In the genomic region with DNA sequence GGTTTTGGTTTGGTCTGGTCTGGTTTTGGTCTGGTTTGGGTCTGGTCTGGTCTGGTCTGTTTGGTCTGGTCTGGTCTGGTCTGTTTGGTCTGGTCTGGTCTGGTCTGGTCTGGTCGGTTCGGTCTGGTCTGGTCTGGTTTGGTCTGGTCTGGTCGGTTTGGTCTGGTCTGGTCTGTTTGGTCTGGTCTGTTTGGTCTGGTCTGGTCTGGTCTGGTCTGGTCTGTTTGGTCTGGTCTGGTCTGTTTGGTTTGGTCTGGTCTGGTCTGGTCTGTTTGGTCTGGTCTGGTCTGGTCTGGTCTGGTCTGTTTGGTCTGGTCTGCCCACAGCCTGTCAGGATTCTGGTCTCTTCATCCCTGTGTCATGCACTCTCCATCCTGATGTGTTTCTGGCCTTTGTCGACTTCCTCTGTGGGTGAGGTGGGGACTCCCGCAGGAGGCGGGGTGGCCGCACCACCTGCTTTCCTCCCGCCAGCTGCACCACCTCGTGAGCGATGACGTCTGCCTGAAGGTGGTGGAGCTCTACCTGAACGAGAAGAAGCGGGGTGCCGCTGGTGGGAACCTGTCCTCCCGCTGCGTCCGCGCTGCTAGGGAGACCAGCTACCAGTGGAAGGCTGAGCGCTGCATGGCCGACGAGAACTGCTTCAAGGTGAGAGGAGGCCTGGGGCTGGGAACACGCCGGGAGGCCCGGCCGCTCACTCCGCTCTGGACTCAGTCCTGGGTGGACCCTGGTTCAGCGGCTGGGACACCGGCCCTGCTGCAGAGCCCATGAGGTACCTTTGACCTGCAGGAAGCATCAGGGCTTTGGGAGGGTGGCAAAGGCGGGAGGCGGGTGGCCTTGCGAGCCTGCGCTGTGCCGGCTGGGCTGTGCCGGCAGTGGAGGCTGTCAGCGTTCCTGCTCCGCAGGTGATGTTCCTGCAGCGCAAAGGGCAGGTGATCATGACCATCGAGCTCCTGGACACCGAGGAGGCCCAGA, we compare ENCODE assay signal across 18 cellular contexts. TPM values are rescaled to one million over a fixed set of nuclear protein-coding genes. Genes with fewer than 3 reads are reported as not detected.
DNase-seq lines count a peak whose midpoint lies in the region; ATAC-seq and TF ChIP-seq lines count a peak whose summit lies in the region.
"Had no signal": no experiment of that assay in that cellular context is flagged by ENCODE, and none has a peak within 500 bp of the region (broad histone marks: within the 10 kb centered on the region; RNA-seq: fewer than 3 reads in every experiment).

No MANE protein-coding gene starts in this region.

- H3K27me3 Mint-ChIP-seq in activated naive CD4-positive, alpha-beta T cell treated with anti-CD3 and anti-CD28 coated beads, Interleukin-2, amount 10 ng/mL, durations not matched to agents 7 days and 5 days: no peaks in the 10 kb centered on the region
- no peaks in the 10 kb centered on the region for H3K27me3 Mint-ChIP-seq in activated naive CD4-positive, alpha-beta T cell treated with anti-CD3 and anti-CD28 coated beads for 36 hours (ENCODE audit: low read depth)
- H3K27me3 Mint-ChIP-seq in central memory CD8-positive, alpha-beta T cell: no peaks in the 10 kb centered on the region
- H3K27me3 Mint-ChIP-seq in osteocyte (ENCODE audit: unreplicated experiment): no peaks in the 10 kb centered on the region
- H3K27me3 Mint-ChIP-seq: CD8-positive, alpha-beta memory T cell had no signal

- H3K4me3 ChIP-seq in LNCaP clone FGC (ENCODE audit: low read depth, low read length) (no peak overlapping the region), tibial artery (no peak overlapping the region)

- CTCF ChIA-PET in activated naive CD4-positive, alpha-beta T cell treated with anti-CD3 and anti-CD28 coated beads, Interleukin-2, amount 10 ng/mL, durations not matched to agents 7 days and 5 days (lab: Charles Lee): no interaction called here
- CTCF ChIA-PET in activated naive CD4-positive, alpha-beta T cell treated with anti-CD3 and anti-CD28 coated beads for 36 hours (lab: Charles Lee): no interaction called here

- intact Hi-C loops in activated naive CD4-positive, alpha-beta T cell treated with anti-CD3 and anti-CD28 coated beads for 36 hours (cut with micrococcal nuclease): no loop called here
- intact Hi-C loops in tibial artery (cut with DNase I; ENCODE audit: low total_unique reads): no loop called here

- peaks cover 58% of the 10 kb centered on the region for H3K36me3 Mint-ChIP-seq in activated naive CD4-positive, alpha-beta T cell treated with anti-CD3 and anti-CD28 coated beads, Interleukin-2, amount 10 ng/mL, durations not matched to agents 7 days and 5 days
- peaks cover 46% of the 10 kb centered on the region for H3K36me3 Mint-ChIP-seq in activated naive CD4-positive, alpha-beta T cell treated with anti-CD3 and anti-CD28 coated beads for 36 hours (ENCODE audit: low read depth)
- H3K36me3 Mint-ChIP-seq in central memory CD8-positive, alpha-beta T cell (ENCODE audit: insufficient read depth): peaks cover 18% of the 10 kb centered on the region
- H3K36me3 Mint-ChIP-seq in osteocyte (ENCODE audit: unreplicated experiment): peaks cover 50% of the 10 kb centered on the region

- peaks cover 22% of the 10 kb centered on the region for H3K4me1 Mint-ChIP-seq in activated naive CD4-positive, alpha-beta T cell treated with anti-CD3 and anti-CD28 coated beads, Interleukin-2, amount 10 ng/mL, durations not matched to agents 7 days and 5 days
- H3K4me1 Mint-ChIP-seq in activated naive CD4-positive, alpha-beta T cell treated with anti-CD3 and anti-CD28 coated beads for 36 hours (ENCODE audit: low read depth): peaks cover 13% of the 10 kb centered on the region
- H3K4me1 Mint-ChIP-seq in central memory CD8-positive, alpha-beta T cell: peaks cover 22% of the 10 kb centered on the region
- peaks cover 6% of the 10 kb centered on the region for H3K4me1 Mint-ChIP-seq in osteocyte (ENCODE audit: unreplicated experiment)

- no peaks in the 10 kb centered on the region for H3K9me3 ChIP-seq in tibial artery

- no peak overlapping the region for H3K27ac ChIP-seq in tibial artery
- H3K27ac ChIP-seq: HL-60 had no signal

- H3K4me3 Mint-ChIP-seq in activated naive CD4-positive, alpha-beta T cell treated with anti-CD3 and anti-CD28 coated beads, Interleukin-2, amount 10 ng/mL, durations not matched to agents 7 days and 5 days: no peak overlapping the region
- no peak overlapping the region for H3K4me3 Mint-ChIP-seq in activated naive CD4-positive, alpha-beta T cell treated with anti-CD3 and anti-CD28 coated beads for 36 hours
- no peak overlapping the region for H3K4me3 Mint-ChIP-seq in central memory CD8-positive, alpha-beta T cell
- H3K4me3 Mint-ChIP-seq in osteocyte (ENCODE audit: unreplicated experiment): no peak overlapping the region

- peaks cover 10% of the 10 kb centered on the region for H3K9me3 Mint-ChIP-seq in activated naive CD4-positive, alpha-beta T cell treated with anti-CD3 and anti-CD28 coated beads, Interleukin-2, amount 10 ng/mL, durations not matched to agents 7 days and 5 days
- H3K9me3 Mint-ChIP-seq in activated naive CD4-positive, alpha-beta T cell treated with anti-CD3 and anti-CD28 coated beads for 36 hours: peaks cover 2% of the 10 kb centered on the region
- H3K9me3 Mint-ChIP-seq in central memory CD8-positive, alpha-beta T cell: no peaks in the 10 kb centered on the region
- peaks cover under 1% of the 10 kb centered on the region for H3K9me3 Mint-ChIP-seq in osteocyte (ENCODE audit: unreplicated experiment)

- peak overlapping the region; percentile 45 for H3K27ac Mint-ChIP-seq in activated naive CD4-positive, alpha-beta T cell treated with anti-CD3 and anti-CD28 coated beads, Interleukin-2, amount 10 ng/mL, durations not matched to agents 7 days and 5 days
- no peak overlapping the region for H3K27ac Mint-ChIP-seq in activated naive CD4-positive, alpha-beta T cell treated with anti-CD3 and anti-CD28 coated beads for 36 hours
- peak overlapping the region; percentile 96 for H3K27ac Mint-ChIP-seq in central memory CD8-positive, alpha-beta T cell (ENCODE audit: low read depth)
- H3K27ac Mint-ChIP-seq in osteocyte (ENCODE audit: unreplicated experiment): peak overlapping the region; percentile 86

- DNase-seq in activated naive CD4-positive, alpha-beta T cell treated with anti-CD3 and anti-CD28 coated beads, Interleukin-2, amount 10 ng/mL, durations not matched to agents 7 days and 5 days: no peak
- DNase-seq in activated naive CD4-positive, alpha-beta T cell treated with anti-CD3 and anti-CD28 coated beads for 36 hours: no peak
- DNase-seq in LNCaP clone FGC (ENCODE audit: low read depth) (peak; percentile 10), osteocyte (ENCODE audit: extremely low spot score, unreplicated experiment) (no peak), epidermal melanocyte (ENCODE audit: insufficient read length, low spot score) (no peak), RKO (ENCODE audit: low spot score) (no peak), tibial artery (no peak)
- DNase-seq in central memory CD8-positive, alpha-beta T cell (ENCODE audit: low spot score in 2 of 2): no peak
- DNase-seq: activated CD8-positive, alpha-beta memory T cell treated with anti-CD3 and anti-CD28 coated beads, Interleukin-2, amount 50 U/mL, for 4 hours; activated naive CD4-positive, alpha-beta T cell treated with anti-CD3 and anti-CD28 coated beads, Interleukin-2, amount 50 U/mL, for 16 hours; CD8-positive, alpha-beta memory T cell; effector CD8-positive, alpha-beta T cell; NCI-H1417; NCI-H2171; NCI-H82; posterior cingulate gyrus had no signal

- no peaks in the 10 kb centered on the region for H3K27me3 ChIP-seq in tibial artery
- H3K27me3 ChIP-seq: breast epithelium had no signal

- no peaks in the 10 kb centered on the region for H3K4me1 ChIP-seq in tibial artery
- H3K4me1 ChIP-seq: breast epithelium had no signal

- H3K36me3 ChIP-seq in tibial artery: peaks cover 60 to 81% (median 80%) of the 10 kb centered on the region in 3 donors

- no peak for ATAC-seq in central memory CD8-positive, alpha-beta T cell (replicated peaks; ENCODE audit: extremely low read depth, poor library complexity, severe bottlenecking)

- TF ChIP-seq CTCF in LNCaP clone FGC (IDR thresholded peaks at IDR 0.05; ENCODE audit: control insufficient read depth, extremely low read depth, insufficient read depth) (no peak), osteocyte (IDR thresholded peaks at IDR 0.05) (no peak), tibial artery (IDR thresholded peaks at IDR 0.05) (no peak)

RNA-seq across cellular contexts. Expression of gene F2RL3, which starts 12.9 kb away (rescaled TPM):
- total RNA-seq in activated naive CD4-positive, alpha-beta T cell treated with anti-CD3 and anti-CD28 coated beads for 36 hours: not detected
- total RNA-seq in osteocyte: 0.08 TPM in 1 of 2 replicates, not detected in the other
- total RNA-seq: CD8-positive, alpha-beta memory T cell had no signal

RNA-seq across cellular contexts. Expression of gene SIN3B, which starts 46.7 kb away (rescaled TPM):
- total RNA-seq in activated naive CD4-positive, alpha-beta T cell treated with anti-CD3 and anti-CD28 coated beads for 36 hours: 10 to 100 TPM; 18.8 to 20.6 TPM
- 75.3 and 80.0 TPM in 2 replicates for total RNA-seq in osteocyte
